Comparison of ENCODE assay signal across 1 cellular context in genomic region chr10:124105045-124105444, GRCh38.
TF ChIP-seq lines count a peak whose summit lies in the region.

No MANE protein-coding gene starts in this region.

TF ChIP-seq in HEK293, 187 proteins besides CTCF, POLR2A, EP300 and RAD21 (continued from another document):
- TF ChIP-seq ZNF449 (tag by site-specific recombination; IDR thresholded peaks at IDR 0.05), result peak; percentile 69
- peak; percentile 51 for TF ChIP-seq ZBTB17 (tag by site-specific recombination; IDR thresholded peaks at IDR 0.05)
